11 cellular contexts compared by ENCODE assay signal in genomic region chr10:63901228-63901627, GRCh38.
DNase-seq lines count a peak whose midpoint lies in the region; ATAC-seq, FAIRE-seq and TF ChIP-seq lines count a peak whose summit lies in the region.
"Had no signal": no experiment of that assay in that cellular context is flagged by ENCODE, and none has a peak within 500 bp of the region (broad histone marks: within the 10 kb centered on the region; RNA-seq: fewer than 3 reads in every experiment).

No MANE protein-coding gene starts in this region.

- no peak overlapping the region for H3K4ac ChIP-seq in mesendoderm (ENCODE audit: low read depth, low read length)

- H3K9ac ChIP-seq in mesendoderm (ENCODE audit: low read length), result no peak overlapping the region

- no peak overlapping the region for H4K8ac ChIP-seq in mesendoderm (ENCODE audit: low read depth, low read length)

- no peak overlapping the region for H3K18ac ChIP-seq in mesendoderm (ENCODE audit: low read length)

- H3K36me3 ChIP-seq in RWPE2 (ENCODE audit: low read depth) (no peaks in the 10 kb centered on the region), mesendoderm (ENCODE audit: control insufficient read depth, insufficient read depth, low read length) (no peaks in the 10 kb centered on the region)

- no peak overlapping the region for H3K4me3 ChIP-seq in RWPE2 (ENCODE audit: severe bottlenecking)
- H3K4me3 ChIP-seq in mesendoderm (ENCODE audit: low read length), result no peak overlapping the region

- H3K23ac ChIP-seq in mesendoderm (ENCODE audit: low read length), result no peak overlapping the region

- no peak overlapping the region for H2BK5ac ChIP-seq in mesendoderm (ENCODE audit: low read length)

- H2BK120ac ChIP-seq in mesendoderm (ENCODE audit: low read depth, low read length), result no peak overlapping the region

- H3K27me3 ChIP-seq in RWPE2 (ENCODE audit: insufficient read depth, poor library complexity, severe bottlenecking) (peaks cover 3% of the 10 kb centered on the region), mesendoderm (ENCODE audit: insufficient read depth, low read length, poor library complexity) (no peaks in the 10 kb centered on the region)

- WGBS in mesendoderm (ENCODE audit: extremely low coverage, insufficient coverage, low lambda C conversion rate), result no CpG with 5 or more reads among the region's 3 CpGs

- no peak for DNase-seq in RWPE2 (ENCODE audit: low spot score)
- peak; percentile 43 for DNase-seq in mesendoderm
- no peak for DNase-seq in HTR-8/SVneo (ENCODE audit: insufficient read length, low spot score)
- DNase-seq: activated CD4-positive, CD25-positive, alpha-beta regulatory T cell had no signal

- no peaks in the 10 kb centered on the region for H3K9me3 ChIP-seq in RWPE2 (ENCODE audit: severe bottlenecking)

- no peak overlapping the region for H3K56ac ChIP-seq in mesendoderm (ENCODE audit: low read length)

- H4K5ac ChIP-seq in mesendoderm (ENCODE audit: low read length), result no peak overlapping the region

- H2BK15ac ChIP-seq in mesendoderm (replicated peaks; ENCODE audit: low read depth), result no peak overlapping the region

- H2AK5ac ChIP-seq in mesendoderm (ENCODE audit: low read length), result no peak overlapping the region

- H3K27ac ChIP-seq in RWPE2 (ENCODE audit: poor library complexity, severe bottlenecking) (no peak overlapping the region), mesendoderm (ENCODE audit: low read depth, low read length) (no peak overlapping the region)
- H3K27ac ChIP-seq: epithelial cell of prostate had no signal

- no peak for FAIRE-seq in HTR-8/SVneo (lab: Jason Lieb, UNC)
- FAIRE-seq: GM12892 had no signal

- ATAC-seq in HG02759 (IDR thresholded peaks at IDR 0.05; ENCODE audit: unreplicated experiment), result peak; percentile 59
- no peak for ATAC-seq in RWPE2 (ENCODE audit: low read depth)
- no peak for ATAC-seq in HG03108 (IDR thresholded peaks at IDR 0.05; ENCODE audit: unreplicated experiment)
- ATAC-seq in HG02973 (IDR thresholded peaks at IDR 0.05; ENCODE audit: unreplicated experiment), result no peak
- ATAC-seq: sciatic nerve had no signal

- no peaks in the 10 kb centered on the region for H3K79me2 ChIP-seq in mesendoderm (ENCODE audit: control insufficient read depth, insufficient read depth, low read length)

- H3K4me2 ChIP-seq in mesendoderm (ENCODE audit: low read length), result no peak overlapping the region

- H3K79me1 ChIP-seq in mesendoderm (ENCODE audit: low read length), result no peaks in the 10 kb centered on the region

- peak; percentile 65 for TF ChIP-seq CTCF in GM12872 (IDR thresholded peaks at IDR 0.05; ENCODE audit: insufficient read depth, low read depth, low read length)
- peak; percentile 13 for TF ChIP-seq CTCF in RWPE2 (IDR thresholded peaks at IDR 0.05; ENCODE audit: poor library complexity, severe bottlenecking)

- H3K4me1 ChIP-seq in RWPE2 (ENCODE audit: insufficient read depth, poor library complexity, severe bottlenecking) (no peaks in the 10 kb centered on the region), mesendoderm (ENCODE audit: control insufficient read depth, low read depth, low read length) (no peaks in the 10 kb centered on the region)
